Comparison of ENCODE assay signal across 8 cellular contexts in the genomic region with DNA sequence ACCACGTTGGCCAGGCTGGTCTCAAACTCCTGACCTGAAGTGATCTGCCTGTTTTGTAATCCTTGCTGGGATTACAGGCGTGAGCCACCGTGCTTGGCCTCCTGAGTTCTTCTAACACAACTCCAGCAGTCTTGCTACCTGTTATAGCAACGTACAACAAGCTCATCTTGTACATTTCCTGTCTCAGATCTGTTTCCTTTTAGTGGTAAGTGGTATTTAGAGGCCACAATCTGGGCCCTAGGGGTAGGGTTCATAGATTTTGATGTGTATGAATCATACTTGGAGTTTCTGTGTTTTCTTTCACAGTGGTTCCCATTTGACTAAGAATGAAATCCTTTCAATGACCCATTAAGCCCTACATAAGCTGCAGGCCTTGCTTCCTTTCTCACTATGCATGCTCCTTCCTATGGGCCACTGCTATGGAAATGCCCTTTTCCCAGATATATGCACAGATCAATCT. TPM values are rescaled to one million over a fixed set of nuclear protein-coding genes. Genes with fewer than 3 reads are reported as not detected.
A peak's percentile ranks its signal among the peaks of the same experiment; 100 is the strongest.
DNase-seq lines count a peak whose midpoint lies in the region; ATAC-seq and TF ChIP-seq lines count a peak whose summit lies in the region.

No MANE protein-coding gene starts in this region.

- no CpG with 5 or more reads among the region's 4 CpGs for WGBS in mesendoderm (ENCODE audit: extremely low coverage, insufficient coverage, low lambda C conversion rate)

- no peak overlapping the region for H4K5ac ChIP-seq in mesendoderm (ENCODE audit: low read length)

- H3K23ac ChIP-seq in mesendoderm (ENCODE audit: low read length), result no peak overlapping the region

- H3K4me3 ChIP-seq in OCI-LY3 (ENCODE audit: low read length), result no peak overlapping the region
- H3K4me3 ChIP-seq in mesendoderm (ENCODE audit: low read length), result no peak overlapping the region

- peak overlapping the region; percentile 36; the same call in 1 of the 2 replicates for H3K9ac ChIP-seq in OCI-LY3 (ENCODE audit: low read length)
- H3K9ac ChIP-seq in mesendoderm (ENCODE audit: low read length), result no peak overlapping the region

- H3K79me1 ChIP-seq in mesendoderm (ENCODE audit: low read length), result no peaks in the 10 kb centered on the region

- peak; percentile 98 for ATAC-seq in HG02938 (IDR thresholded peaks at IDR 0.05; ENCODE audit: unreplicated experiment)

- H3K18ac ChIP-seq in mesendoderm (ENCODE audit: low read length), result no peak overlapping the region

- H2AK5ac ChIP-seq in mesendoderm (ENCODE audit: low read length), result no peak overlapping the region

- H3K4me2 ChIP-seq in OCI-LY3 (ENCODE audit: low read length) (peak overlapping the region; percentile 40), mesendoderm (ENCODE audit: low read length) (no peak overlapping the region)

- H3K9me3 ChIP-seq in OCI-LY3 (ENCODE audit: insufficient read depth, low read length), result no peaks in the 10 kb centered on the region

- no peak overlapping the region for H2AFZ ChIP-seq in OCI-LY3 (ENCODE audit: low read depth, low read length)

- no peak overlapping the region for H2BK5ac ChIP-seq in mesendoderm (ENCODE audit: low read length)

- H3K27me3 ChIP-seq in OCI-LY3 (ENCODE audit: low read depth, low read length) (no peaks in the 10 kb centered on the region), mesendoderm (ENCODE audit: insufficient read depth, low read length, poor library complexity) (no peaks in the 10 kb centered on the region)

- H4K20me1 ChIP-seq in OCI-LY3 (ENCODE audit: insufficient read depth, low read length), result peaks cover 37% of the 10 kb centered on the region

- H2BK15ac ChIP-seq in mesendoderm (replicated peaks; ENCODE audit: low read depth), result no peak overlapping the region

- peaks cover 17% of the 10 kb centered on the region for H3K36me3 ChIP-seq in OCI-LY3 (replicated peaks; ENCODE audit: low read depth, low read length)
- H3K36me3 ChIP-seq in mesendoderm (ENCODE audit: control insufficient read depth, insufficient read depth, low read length), result no peaks in the 10 kb centered on the region

- peak; percentile 47 for DNase-seq in NCI-H82 (lab: John Stamatoyannopoulos, UW)
- no peak for DNase-seq in NCI-H82 treated with DMSO at 0.1 percent for 48 hours (lab: John Stamatoyannopoulos, UW; ENCODE audit: unreplicated experiment)
- DNase-seq in activated effector memory CD4-positive, alpha-beta T cell treated with anti-CD3 and anti-CD28 coated beads, Interleukin-2, amount 50 U/mL, for 16 hours, result peak; percentile 71
- peak; percentile 63 for DNase-seq in mesendoderm
- no peak for DNase-seq in hypothalamus (lab: John Stamatoyannopoulos, UW)
- DNase-seq in NCI-H748 treated with DMSO at 0.1 percent for 48 hours (lab: John Stamatoyannopoulos, UW), result no peak

- no peak overlapping the region for H3K56ac ChIP-seq in mesendoderm (ENCODE audit: low read length)

- H3K4ac ChIP-seq in mesendoderm (ENCODE audit: low read depth, low read length), result no peak overlapping the region

- no peak overlapping the region for H2BK120ac ChIP-seq in mesendoderm (ENCODE audit: low read depth, low read length)

- H3K27ac ChIP-seq in OCI-LY3 (ENCODE audit: low read length) (peak overlapping the region; percentile 68), mesendoderm (ENCODE audit: low read depth, low read length) (no peak overlapping the region)

- H3K79me2 ChIP-seq in OCI-LY3 (ENCODE audit: low read length) (peaks cover 28% of the 10 kb centered on the region), mesendoderm (ENCODE audit: control insufficient read depth, insufficient read depth, low read length) (peaks cover 5% of the 10 kb centered on the region)

- TF ChIP-seq CTCF in OCI-LY3 (IDR thresholded peaks at IDR 0.05; ENCODE audit: low read depth, low read length), result no peak

- no peak overlapping the region for H4K8ac ChIP-seq in mesendoderm (ENCODE audit: low read depth, low read length)

- peaks cover 27% of the 10 kb centered on the region for H3K4me1 ChIP-seq in OCI-LY3 (ENCODE audit: low read length)
- no peaks in the 10 kb centered on the region for H3K4me1 ChIP-seq in mesendoderm (ENCODE audit: control insufficient read depth, low read depth, low read length)

RNA-seq across cellular contexts. Expression of gene SYNCRIP, which starts 27.1 kb away (rescaled TPM):
- polyA plus RNA-seq in mesendoderm (2013, experiment 1 of 2), result 252 TPM
- 246 TPM for polyA plus RNA-seq in mesendoderm (2013, experiment 2 of 2)

Comparison
In these comparisons a context has a peak if more than half of its experiments do, and no peak if none do; other contexts are left out.
1. DNase-seq: peak in NCI-H82 (single experiment), activated effector memory CD4-positive, alpha-beta T cell treated with anti-CD3 and anti-CD28 coated beads, Interleukin-2, amount 50 U/mL, for 16 hours (single experiment) and mesendoderm (single experiment); none in NCI-H82 treated with DMSO at 0.1 percent for 48 hours (single experiment), hypothalamus (0 of 51) and NCI-H748 treated with DMSO at 0.1 percent for 48 hours (single experiment).